ENCODE assay signal across 8 cellular contexts in genomic region chr2:64731306-64731654, GRCh38.
DNase-seq lines count a peak whose midpoint lies in the region; ATAC-seq and TF ChIP-seq lines count a peak whose summit lies in the region.

No MANE protein-coding gene starts in this region.

- no TSS peak for BruUV-seq in mammary epithelial cell (replicated peaks; lab: Mats Ljungman, UMichigan)

- TF ChIP-seq CTCF in heart right ventricle (IDR thresholded peaks at IDR 0.05) (no peak), mammary epithelial cell (conservative IDR thresholded peaks at IDR 0.05 in 1 of 2, IDR thresholded peaks at IDR 0.05 in 1 of 2; ENCODE audit: extremely low read depth in 1 of 2, insufficient read depth in 1 of 2, low read depth in 1 of 2, low read length in 2 of 2) (no peak), upper lobe of right lung (IDR thresholded peaks at IDR 0.05) (no peak), GM13976 (IDR thresholded peaks at IDR 0.05; ENCODE audit: borderline replicate concordance, control extremely low read depth, extremely low read depth, insufficient read depth, missing control alignments) (no peak)

- H4K20me1 ChIP-seq in mammary epithelial cell (ENCODE audit: insufficient read depth, low read length) = no peaks in the 10 kb centered on the region

- H3K27me3 Mint-ChIP-seq in naive B cell = no peaks in the 10 kb centered on the region

- dilution Hi-C loops in mammary epithelial cell (cut with HindIII; ENCODE audit: low sequenced_read_pairs) = no loop called here

- peak overlapping the region; percentile 94 to 98 (median 95) for H3K27ac Mint-ChIP-seq in naive B cell

- CTCF ChIA-PET in mammary epithelial cell (lab: Charles Lee; ENCODE audit: low non-redundant PET) = no interaction called here

- DNase-seq in heart right ventricle (no peak), Right ventricle myocardium inferior (ENCODE audit: missing footprints) (no peak), mammary epithelial cell (no peak), naive B cell (no peak), upper lobe of right lung (no peak), NCI-H2029 treated with DMSO at 0.1 percent for 48 hours (lab: John Stamatoyannopoulos, UW) (no peak), GM13976 (ENCODE audit: low spot score) (no peak), SKM-1 (lab: John Stamatoyannopoulos, UW; ENCODE audit: unreplicated experiment) (no peak)

- WGBS in heart right ventricle, 2 donors = 61 to 73% methylated on average over 3 of the region's 3 CpGs
- WGBS in mammary epithelial cell (ENCODE audit: low coverage, missing lambda C conversion rate) = 18% methylated on average over 3 of the region's 3 CpGs

- H3K36me3 Mint-ChIP-seq in naive B cell = peaks cover 6 to 9% of the 10 kb centered on the region in 2 donors

- H3K9me3 Mint-ChIP-seq in naive B cell = no peaks in the 10 kb centered on the region

- no peaks in the 10 kb centered on the region for H3K79me2 ChIP-seq in mammary epithelial cell (ENCODE audit: insufficient read depth, low read length)

- H3K9me3 ChIP-seq in heart right ventricle (no peaks in the 10 kb centered on the region), mammary epithelial cell (replicated peaks; ENCODE audit: insufficient read depth, low read length) (no peaks in the 10 kb centered on the region), upper lobe of right lung (no peaks in the 10 kb centered on the region)

- H3K4me3 ChIP-seq in heart right ventricle (peak overlapping the region in 8 of 10 donors; percentile 26 to 53 (median 47)), mammary epithelial cell (replicated peaks in 1 of 3; ENCODE audit: insufficient read depth in 1 of 3, low read depth in 2 of 3, low read length in 3 of 3) (peak overlapping the region in 1 of 3 experiments; percentile 22), upper lobe of right lung (peak overlapping the region; percentile 42)

- peaks cover 42 to 53% (median 49%) of the 10 kb centered on the region in 3 donors for H3K4me1 Mint-ChIP-seq in naive B cell

- H3K27me3 ChIP-seq in heart right ventricle (no peaks in the 10 kb centered on the region), mammary epithelial cell (ENCODE audit: insufficient read depth, low read length) (no peaks in the 10 kb centered on the region), upper lobe of right lung (no peaks in the 10 kb centered on the region)

- in situ Hi-C loops in mammary epithelial cell (cut with MboI; ENCODE audit: low sequenced_read_pairs in 2 of 2) (no loop called here), GM13976 (cut with MboI; ENCODE audit: low sequenced_read_pairs, unreplicated experiment) (no loop called here)

- no peak for ATAC-seq in heart right ventricle
- ATAC-seq in Right ventricle myocardium inferior = no peak
- no peak for ATAC-seq in naive B cell (ENCODE audit: low read depth in 2 of 2)
- no peak for ATAC-seq in upper lobe of right lung

- H3K9ac ChIP-seq in mammary epithelial cell (ENCODE audit: insufficient read depth, low read length) = peak overlapping the region; percentile 15

- H3K4me1 ChIP-seq in heart right ventricle (peaks cover 0 to 43% (median 22%) of the 10 kb centered on the region in 9 donors), mammary epithelial cell (ENCODE audit: insufficient read depth, low read length) (peaks cover 19% of the 10 kb centered on the region), upper lobe of right lung (peaks cover 29% of the 10 kb centered on the region)

- H3K36me3 ChIP-seq in heart right ventricle = no peaks in the 10 kb centered on the region
- H3K36me3 ChIP-seq in mammary epithelial cell (ENCODE audit: insufficient read depth, low read length) = no peaks in the 10 kb centered on the region
- no peaks in the 10 kb centered on the region for H3K36me3 ChIP-seq in upper lobe of right lung

- H3K27ac ChIP-seq in heart right ventricle (peak overlapping the region in 9 of 10 donors; percentile 26 to 89 (median 66)), mammary epithelial cell (ENCODE audit: insufficient read depth, low read depth, low read length) (peak overlapping the region; percentile 31), upper lobe of right lung (peak overlapping the region; percentile 78)

- H2AFZ ChIP-seq in mammary epithelial cell (ENCODE audit: low read depth, low read length) = peak overlapping the region; percentile 67

- H3K4me3 Mint-ChIP-seq in naive B cell = peak overlapping the region; percentile 76 to 93 (median 87)

- intact Hi-C loops in heart right ventricle (cut with DNase I) (loop anchor here in 1 of 10 donors (5.0 kb wide), 1 partner anchor 79 kb away; the partner anchor contains the start of gene SERTAD2), Right ventricle myocardium inferior (cut with DNase I) (no loop called here), mammary epithelial cell (cut with micrococcal nuclease) (loop anchor here (2.0 kb wide), 1 partner anchor 20 kb away; no protein-coding TSS in a partner anchor), upper lobe of right lung (cut with DNase I) (no loop called here)

- peak overlapping the region; percentile 77 for H3K4me2 ChIP-seq in mammary epithelial cell (ENCODE audit: insufficient read depth, low read depth, low read length)
